In genomic region chr1:201703646-201704438, GRCh38 we compare ENCODE assay signal across 8 cellular contexts.
DNase-seq lines count a peak whose midpoint lies in the region; ATAC-seq, FAIRE-seq and TF ChIP-seq lines count a peak whose summit lies in the region.

No MANE protein-coding gene starts in this region.

- FAIRE-seq in GM12891 (lab: Jason Lieb, UNC), result peak; percentile 41

- no peak for ATAC-seq in HG03521 (IDR thresholded peaks at IDR 0.05; ENCODE audit: unreplicated experiment)

- H3K14ac ChIP-seq in neuronal stem cell (ENCODE audit: low read length), result no peak overlapping the region

- H2AFZ ChIP-seq in neuronal stem cell (ENCODE audit: low read length), result no peak overlapping the region

- H3K36me3 ChIP-seq in neuronal stem cell (replicated peaks in 1 of 2; ENCODE audit: control insufficient read depth in 2 of 2, insufficient read depth in 2 of 2, low read length in 2 of 2) (no peaks in the 10 kb centered on the region), stomach smooth muscle (ENCODE audit: control insufficient read depth in 2 of 2, insufficient read depth in 2 of 2, low read length in 2 of 2) (no peaks in the 10 kb centered on the region)

- H2BK15ac ChIP-seq in neuronal stem cell (ENCODE audit: low read length), result peak overlapping the region; percentile 72

- H3K79me1 ChIP-seq in neuronal stem cell (ENCODE audit: low read depth, low read length), result no peaks in the 10 kb centered on the region

- no peak overlapping the region for H4K91ac ChIP-seq in neuronal stem cell (ENCODE audit: low read depth, low read length, poor library complexity)

- H3K27me3 ChIP-seq in neuronal stem cell (ENCODE audit: control insufficient read depth in 3 of 3, insufficient read depth in 3 of 3, low read depth in 1 of 3, low read length in 3 of 3) (no peaks in the 10 kb centered on the region), stomach smooth muscle (ENCODE audit: control insufficient read depth in 1 of 2, insufficient read depth in 2 of 2, low read length in 2 of 2) (no peaks in the 10 kb centered on the region)

- H2BK5ac ChIP-seq in neuronal stem cell (ENCODE audit: low read length), result peak overlapping the region; percentile 71

- H3K18ac ChIP-seq in neuronal stem cell (ENCODE audit: low read length), result peak overlapping the region; percentile 83

- no peak overlapping the region for H3K9ac ChIP-seq in neuronal stem cell (ENCODE audit: low read depth, low read length, poor library complexity)
- peak overlapping the region; percentile 40 to 42 for H3K9ac ChIP-seq in stomach smooth muscle (ENCODE audit: low read length in 2 of 2)

- peak overlapping the region; percentile 63 for H2BK12ac ChIP-seq in neuronal stem cell (ENCODE audit: low read length)

- H2BK120ac ChIP-seq in neuronal stem cell (ENCODE audit: low read depth, low read length), result no peak overlapping the region

- peaks cover 14 to 24% of the 10 kb centered on the region in 2 donors for H3K4me1 ChIP-seq in neuronal stem cell (ENCODE audit: control insufficient read depth in 2 of 2, insufficient read depth in 1 of 2, low read depth in 1 of 2, low read length in 2 of 2)
- H3K4me1 ChIP-seq in stomach smooth muscle (ENCODE audit: control insufficient read depth, insufficient read depth, low read length), result peaks cover 28% of the 10 kb centered on the region

- H3K27ac ChIP-seq in neuronal stem cell (replicated peaks; ENCODE audit: low read length) (no peak overlapping the region), stomach smooth muscle (ENCODE audit: low read length) (peak overlapping the region; percentile 76)

- H3K9me3 ChIP-seq in neuronal stem cell (replicated peaks in 1 of 2; ENCODE audit: control insufficient read depth in 2 of 2, insufficient read depth in 1 of 2, low read depth in 1 of 2, low read length in 2 of 2), result peaks cover 0 to 7% of the 10 kb centered on the region in 2 donors
- peaks cover 0 to 4% of the 10 kb centered on the region in 2 donors for H3K9me3 ChIP-seq in stomach smooth muscle (ENCODE audit: control insufficient read depth in 2 of 2, low read length in 2 of 2)

- H3K4ac ChIP-seq in neuronal stem cell (ENCODE audit: low read length), result no peak overlapping the region

- no peak overlapping the region for H3K23ac ChIP-seq in neuronal stem cell (ENCODE audit: low read depth, low read length, poor library complexity)

- H2AK5ac ChIP-seq in neuronal stem cell (ENCODE audit: low read depth, low read length), result peak overlapping the region; percentile 15

- DNase-seq in GM12891 (ENCODE audit: insufficient read length, low spot score) (peak; percentile 80), RPMI7951 (ENCODE audit: low read depth) (peak; percentile 91), fibroblast of villous mesenchyme (ENCODE audit: low read depth) (peak; percentile 88), neuronal stem cell (ENCODE audit: low spot score) (peak; percentile 80)
- peak; percentile 23 for DNase-seq in activated effector memory CD4-positive, alpha-beta T cell treated with Interleukin-2 at 50 U/mL for 16 hours

- no peak overlapping the region for H3K4me3 ChIP-seq in fibroblast of villous mesenchyme (ENCODE audit: low read depth, low read length)
- H3K4me3 ChIP-seq in neuronal stem cell (ENCODE audit: low read length in 2 of 2), result no peak overlapping the region
- peak overlapping the region in 1 of 2 donors; percentile 44 for H3K4me3 ChIP-seq in stomach smooth muscle (ENCODE audit: low read length in 2 of 2)

- TF ChIP-seq POLR2A in GM12891 (IDR thresholded peaks at IDR 0.05; ENCODE audit: low read depth, low read length), result no peak

- TF ChIP-seq CTCF in LNCAP (IDR thresholded peaks at IDR 0.05) (peak; percentile 99), fibroblast of villous mesenchyme (IDR thresholded peaks at IDR 0.05; ENCODE audit: insufficient read depth, low read depth, low read length) (peak; percentile 96)

- WGBS in neuronal stem cell (ENCODE audit: extremely low coverage in 2 of 2, insufficient read length in 2 of 2, insufficient replicate concordance in 1 of 2), 2 donors, result no CpG with 5 or more reads among the region's 23 CpGs

- H3K4me2 ChIP-seq in neuronal stem cell (ENCODE audit: insufficient read depth, low read length, poor library complexity, severe bottlenecking), result no peak overlapping the region

- H4K8ac ChIP-seq in neuronal stem cell (ENCODE audit: low read depth, low read length), result no peak overlapping the region

TF ChIP-seq in GM12891, 5 proteins besides CTCF, POLR2A, EP300 and RAD21:
- TF ChIP-seq POU2F2 (IDR thresholded peaks at IDR 0.05; ENCODE audit: low read depth, low read length) (no peak), PAX5 (IDR thresholded peaks at IDR 0.05; ENCODE audit: insufficient read depth, low read length, severe bottlenecking) (no peak), SPI1 (IDR thresholded peaks at IDR 0.05; ENCODE audit: low read depth, low read length) (no peak), POLR2AphosphoS5 (IDR thresholded peaks at IDR 0.05; ENCODE audit: low read depth, low read length) (no peak), TAF1 (IDR thresholded peaks at IDR 0.05; ENCODE audit: low read depth, low read length) (no peak)
TF ChIP-seq in GM12891: peak in this region for 0.

Comparison
In these comparisons a context has a peak if more than half of its experiments do, and no peak if none do; other contexts are left out.
1. DNase-seq: peak in every context shown above with its lines; median percentile 91 in RPMI7951; 88 in fibroblast of villous mesenchyme; 80 in GM12891; 80 in neuronal stem cell; 23 in activated effector memory CD4-positive, alpha-beta T cell treated with Interleukin-2 at 50 U/mL for 16 hours.